8 cellular contexts compared by ENCODE assay signal in the genomic region with DNA sequence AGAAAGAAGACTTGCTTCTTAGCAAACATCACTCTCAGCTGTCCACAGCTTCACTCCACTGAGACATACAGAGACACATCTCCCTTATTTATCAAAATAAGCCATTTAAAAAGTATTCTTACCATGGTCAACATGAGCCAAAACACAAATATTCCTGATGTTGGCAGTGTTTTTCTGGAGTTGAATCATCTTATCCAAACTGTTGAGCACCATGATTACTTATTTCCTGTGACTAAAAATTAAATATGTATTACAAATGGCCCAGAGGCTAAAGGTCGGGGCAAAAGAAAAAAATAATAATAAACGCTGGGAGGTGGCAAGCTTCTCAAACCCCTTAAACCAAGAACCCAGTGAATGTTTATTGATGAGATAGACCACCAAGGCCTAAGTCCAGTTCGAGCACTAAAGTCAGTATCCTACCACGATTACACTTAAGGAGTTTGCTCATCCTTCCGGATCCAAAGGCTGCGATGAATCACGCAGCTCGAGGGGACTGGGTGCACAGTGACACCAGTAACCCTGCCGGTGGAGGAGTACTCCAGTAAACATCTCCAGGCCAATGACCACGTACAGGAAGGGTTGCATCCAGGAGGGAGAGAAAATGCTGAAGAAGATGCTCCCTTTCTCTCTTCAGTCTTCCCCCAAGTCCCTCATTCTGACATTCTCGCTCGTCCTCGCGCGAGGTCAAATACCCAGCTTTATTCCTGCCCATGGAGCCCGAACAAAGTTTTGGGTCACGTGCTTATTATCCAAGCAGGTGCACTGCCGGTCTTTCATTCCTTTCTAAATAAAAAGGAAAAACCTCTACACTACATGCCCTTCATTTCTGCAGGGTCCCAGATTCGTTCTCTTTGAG. TPM values are rescaled to one million over a fixed set of nuclear protein-coding genes. Genes with fewer than 3 reads are reported as not detected.
DNase-seq lines count a peak whose midpoint lies in the region; ATAC-seq and TF ChIP-seq lines count a peak whose summit lies in the region.
"Not testable (repeated sequence)": the region's sequence is repeated elsewhere in the genome, so short reads cannot be mapped to it uniquely, and the experiment has no call there.

No MANE protein-coding gene starts in this region.

- H3K9me3 Mint-ChIP-seq in activated CD8-positive, alpha-beta T cell treated with anti-CD3 and anti-CD28 coated beads for 36 hours; effector memory CD8-positive, alpha-beta T cell: not testable (repeated sequence)

- H4K20me1 ChIP-seq in BLaER1 treated with 17β-estradiol and CSF1 and Interleukin-3, amounts not matched to agents 10 nM and 100 nM: peaks cover 0 to 11% (median 0%) of the 10 kb centered on the region in 11 experiments; a peak in 4 of 22 replicates

- TF ChIP-seq CTCF in activated CD8-positive, alpha-beta T cell treated with anti-CD3 and anti-CD28 coated beads for 36 hours (IDR thresholded peaks at IDR 0.05); right lobe of liver (IDR thresholded peaks at IDR 0.05): not testable (repeated sequence)

- POLR2A ChIA-PET in activated CD8-positive, alpha-beta T cell treated with anti-CD3 and anti-CD28 coated beads for 36 hours (lab: Charles Lee): not testable (repeated sequence)

- peaks cover 21 to 32% (median 28%) of the 10 kb centered on the region in 10 experiments for H3K4me1 ChIP-seq in BLaER1 treated with 17β-estradiol and CSF1 and Interleukin-3, amounts not matched to agents 10 nM and 100 nM
- peaks cover 0 to 19% (median 0%) of the 10 kb centered on the region in 4 donors for H3K4me1 ChIP-seq in right lobe of liver

- intact Hi-C loops in activated CD8-positive, alpha-beta T cell treated with anti-CD3 and anti-CD28 coated beads for 36 hours (cut with micrococcal nuclease): loop anchor here (10.0 kb wide), 1 partner anchor 73 kb away; no protein-coding TSS in a partner anchor
- intact Hi-C loops in right lobe of liver (cut with DNase I): not testable (repeated sequence)

- CTCF ChIA-PET in activated CD8-positive, alpha-beta T cell treated with anti-CD3 and anti-CD28 coated beads for 36 hours (lab: Charles Lee): interaction anchor here (1.2 kb wide), 1 partner anchor 269 kb away, joined by 4 read pairs; no protein-coding TSS in a partner anchor

- H3K27ac Mint-ChIP-seq in activated CD8-positive, alpha-beta T cell treated with anti-CD3 and anti-CD28 coated beads for 36 hours: peak overlapping the region; percentile 91
- H3K27ac Mint-ChIP-seq in effector memory CD8-positive, alpha-beta T cell: peak overlapping the region; percentile 93 to 97

- DNase-seq in NCI-H226: peak; percentile 66
- DNase-seq in activated CD8-positive, alpha-beta T cell treated with anti-CD3 and anti-CD28 coated beads for 36 hours: peak; percentile 71
- peak in 1 of 3 experiments; percentile 2 for DNase-seq in effector memory CD8-positive, alpha-beta T cell
- DNase-seq in right lobe of liver: peak in 1 of 3 donors; percentile 48
- DNase-seq in stimulated activated CD4-positive, alpha-beta T cell treated with anti-CD3 and anti-CD28 coated beads, Interleukin-15, amount 100 ng/mL, for 48 hours (ENCODE audit: low read depth in 2 of 2): peak; percentile 36 to 38

- 3% methylated on average over 18 of the region's 19 CpGs for WGBS in right lobe of liver (ENCODE audit: insufficient coverage, low coverage, low lambda C conversion rate, missing lambda C conversion rate)

- peak; percentile 15 for ATAC-seq in GM19397 (IDR thresholded peaks at IDR 0.05; ENCODE audit: unreplicated experiment)
- peak; percentile 17 for ATAC-seq in HG03097 (IDR thresholded peaks at IDR 0.05; ENCODE audit: low FRiP score, unreplicated experiment)
- ATAC-seq in activated CD8-positive, alpha-beta T cell treated with anti-CD3 and anti-CD28 coated beads for 36 hours: peak; percentile 45
- ATAC-seq in effector memory CD8-positive, alpha-beta T cell (replicated peaks): not testable (repeated sequence)
- ATAC-seq in right lobe of liver: peak; percentile 28 to 52 (median 36)

- peaks cover 14% of the 10 kb centered on the region for H3K36me3 Mint-ChIP-seq in activated CD8-positive, alpha-beta T cell treated with anti-CD3 and anti-CD28 coated beads for 36 hours (ENCODE audit: low read depth)
- H3K36me3 Mint-ChIP-seq in effector memory CD8-positive, alpha-beta T cell (ENCODE audit: insufficient read depth): peaks cover 16% of the 10 kb centered on the region

- not testable (repeated sequence) for H3K27me3 ChIP-seq in BLaER1 treated with 17β-estradiol and CSF1 and Interleukin-3, amounts not matched to agents 10 nM and 100 nM; right lobe of liver

- H3K9me3 ChIP-seq in BLaER1 treated with 17β-estradiol and CSF1 and Interleukin-3, amounts not matched to agents 10 nM and 100 nM (replicated peaks in 1 of 11); right lobe of liver: not testable (repeated sequence)

- TF ChIP-seq POLR2A in right lobe of liver (IDR thresholded peaks at IDR 0.05): not testable (repeated sequence)

- peak overlapping the region; percentile 73 to 86 (median 83) for H3K9ac ChIP-seq in BLaER1 treated with 17β-estradiol and CSF1 and Interleukin-3, amounts not matched to agents 10 nM and 100 nM

- H3K4me3 Mint-ChIP-seq in activated CD8-positive, alpha-beta T cell treated with anti-CD3 and anti-CD28 coated beads for 36 hours: peak overlapping the region; percentile 87
- peak overlapping the region; percentile 92 to 95 for H3K4me3 Mint-ChIP-seq in effector memory CD8-positive, alpha-beta T cell

- H3K27me3 Mint-ChIP-seq in activated CD8-positive, alpha-beta T cell treated with anti-CD3 and anti-CD28 coated beads for 36 hours; effector memory CD8-positive, alpha-beta T cell: not testable (repeated sequence)

- H3K4me2 ChIP-seq in BLaER1 treated with 17β-estradiol and CSF1 and Interleukin-3, amounts not matched to agents 10 nM and 100 nM: peak overlapping the region; percentile 84 to 95 (median 93)

- peaks cover 27% of the 10 kb centered on the region for H3K4me1 Mint-ChIP-seq in activated CD8-positive, alpha-beta T cell treated with anti-CD3 and anti-CD28 coated beads for 36 hours (ENCODE audit: low read depth)
- H3K4me1 Mint-ChIP-seq in effector memory CD8-positive, alpha-beta T cell (ENCODE audit: low read depth in 2 of 2): peaks cover 20 to 26% of the 10 kb centered on the region in 2 donors

- H3K27ac ChIP-seq in BLaER1 treated with 17β-estradiol and CSF1 and Interleukin-3, amounts not matched to agents 10 nM and 100 nM: peak overlapping the region; percentile 14 to 82 (median 72); a peak in 21 of 22 replicates
- peak overlapping the region; percentile 73 to 88 (median 79) for H3K27ac ChIP-seq in right lobe of liver

- peaks cover 14 to 42% (median 32%) of the 10 kb centered on the region in 11 experiments for H3K36me3 ChIP-seq in BLaER1 treated with 17β-estradiol and CSF1 and Interleukin-3, amounts not matched to agents 10 nM and 100 nM
- H3K36me3 ChIP-seq in right lobe of liver: not testable (repeated sequence)

- peak overlapping the region; percentile 70 to 96 (median 87) for H3K4me3 ChIP-seq in BLaER1 treated with 17β-estradiol and CSF1 and Interleukin-3, amounts not matched to agents 10 nM and 100 nM
- peak overlapping the region; percentile 86 to 97 (median 96) for H3K4me3 ChIP-seq in right lobe of liver

RNA-seq across cellular contexts. Expression of gene EFL1, which starts 0.7 kb away (rescaled TPM):
- 10 to 100 TPM; 23.7 to 25.6 TPM for total RNA-seq in activated CD8-positive, alpha-beta T cell treated with anti-CD3 and anti-CD28 coated beads for 36 hours
- total RNA-seq in right lobe of liver: 10 to 100 TPM in 2 of 6 experiments, 1 to 10 TPM in 4; 4.6 to 12.9 (median 9.4) TPM

RNA-seq across cellular contexts. Expression of gene SAXO2, which starts 0.8 kb away (rescaled TPM):
- 1 to 10 TPM; 1.1 to 2.8 TPM for total RNA-seq in activated CD8-positive, alpha-beta T cell treated with anti-CD3 and anti-CD28 coated beads for 36 hours
- 1 to 10 TPM in 1 of 6 experiments, under 1 TPM in 4, not detected in 1; 0.06 to 1.1 (median 0.26) TPM for total RNA-seq in right lobe of liver
